ENCODE assay signal across 11 cellular contexts in the genomic region with DNA sequence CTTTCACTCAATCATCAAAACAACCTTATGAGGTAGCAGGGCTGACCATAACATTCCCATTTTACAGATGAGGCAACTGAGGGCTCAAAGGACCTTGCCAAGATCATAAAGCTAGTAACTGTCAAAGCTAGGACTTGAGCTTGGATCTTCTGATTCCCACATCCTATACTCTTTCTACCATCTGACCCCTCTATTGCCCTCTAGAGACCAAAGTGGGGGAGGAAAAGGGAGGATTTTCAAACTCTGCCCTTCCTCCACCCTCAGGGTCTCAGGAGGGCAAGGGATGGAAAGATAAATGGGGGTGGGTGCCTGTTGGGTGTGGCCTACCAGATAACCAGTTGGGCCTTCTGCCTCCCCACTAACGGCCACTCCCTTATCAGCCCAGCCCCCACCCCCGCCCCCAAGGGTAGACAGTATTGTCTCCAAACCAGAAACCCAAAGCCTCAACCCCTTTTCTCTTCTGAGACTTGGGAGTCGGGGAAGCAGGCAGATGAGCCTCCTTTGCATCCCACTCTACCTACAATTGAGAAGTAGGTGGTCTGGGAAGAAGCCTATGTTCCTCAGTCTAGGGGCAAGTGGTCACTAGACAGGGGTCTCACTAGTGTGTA. TPM values are rescaled to one million over a fixed set of nuclear protein-coding genes. Genes with fewer than 3 reads are reported as not detected.
DNase-seq lines count a peak whose midpoint lies in the region; ATAC-seq and TF ChIP-seq lines count a peak whose summit lies in the region.
"Had no signal": no experiment of that assay in that cellular context is flagged by ENCODE, and none has a peak within 500 bp of the region (broad histone marks: within the 10 kb centered on the region; RNA-seq: fewer than 3 reads in every experiment).

No MANE protein-coding gene starts in this region.

- POLR2A ChIA-PET in HEK293 (lab: Yijun Ruan, JAX), result interaction anchor here (0.5 to 1.6 kb wide), 4 partner anchors 10 to 330 kb away, joined by 3 to 7 read pairs (median 4); no protein-coding TSS in a partner anchor

- TF ChIP-seq CTCF in BE2C (IDR thresholded peaks at IDR 0.05; ENCODE audit: low read depth, low read length) (peak; percentile 37), HEK293 (tag by site-specific recombination; IDR thresholded peaks at IDR 0.05) (peak; percentile 37; the same call in 1 of the 2 replicates)

- CTCF ChIA-PET in HEK293 (lab: Yijun Ruan, JAX), result interaction anchor here (0.6 to 1.5 kb wide), 6 partner anchors 16 to 277 kb away, joined by 3 to 4 read pairs (median 3); no protein-coding TSS in a partner anchor

- ATAC-seq in HG03565 (IDR thresholded peaks at IDR 0.05; ENCODE audit: unreplicated experiment) (no peak), GM18519 (IDR thresholded peaks at IDR 0.05; ENCODE audit: low FRiP score, unreplicated experiment) (no peak)

- no peak overlapping the region for H3K4me3 Mint-ChIP-seq in activated T-helper 1 cell treated with anti-CD3 and anti-CD28 coated beads, Interleukin-12 subunit alpha, Interleukin-12 subunit beta, Interleukin-2, Interleukin-4 antibody, amounts not matched to agents 30 ng/mL and 10 ng/mL and 1 ng/mL, durations not matched to agents 14 hours and 24 hours and 36 hours

- H3K36me3 ChIP-seq in BE2C, result peaks cover 44% of the 10 kb centered on the region
- H3K36me3 ChIP-seq in HEK293 (ENCODE audit: control insufficient read depth in 2 of 2, insufficient read depth in 1 of 2, low read length in 2 of 2), result peaks cover 19 to 44% of the 10 kb centered on the region in 2 experiments

- no peak overlapping the region for H3K4me3 ChIP-seq in BE2C (ENCODE audit: low read depth, low read length)
- H3K4me3 ChIP-seq in HEK293 (ENCODE audit: low read depth, low read length), result no peak overlapping the region

- peak overlapping the region; percentile 69 for H3K27ac Mint-ChIP-seq in activated T-helper 1 cell treated with anti-CD3 and anti-CD28 coated beads, Interleukin-12 subunit alpha, Interleukin-12 subunit beta, Interleukin-2, Interleukin-4 antibody, amounts not matched to agents 30 ng/mL and 10 ng/mL and 1 ng/mL, durations not matched to agents 14 hours and 24 hours and 36 hours

- H3K4me1 ChIP-seq in BE2C (peaks cover 23% of the 10 kb centered on the region), HEK293 (ENCODE audit: control insufficient read depth, insufficient read depth, low read length) (peaks cover 27% of the 10 kb centered on the region)

- H3K4me1 Mint-ChIP-seq in activated T-helper 1 cell treated with anti-CD3 and anti-CD28 coated beads, Interleukin-12 subunit alpha, Interleukin-12 subunit beta, Interleukin-2, Interleukin-4 antibody, amounts not matched to agents 30 ng/mL and 10 ng/mL and 1 ng/mL, durations not matched to agents 14 hours and 24 hours and 36 hours (ENCODE audit: low read depth), result peaks cover 60% of the 10 kb centered on the region

- H3K9me3 Mint-ChIP-seq in activated T-helper 1 cell treated with anti-CD3 and anti-CD28 coated beads, Interleukin-12 subunit alpha, Interleukin-12 subunit beta, Interleukin-2, Interleukin-4 antibody, amounts not matched to agents 30 ng/mL and 10 ng/mL and 1 ng/mL, durations not matched to agents 14 hours and 24 hours and 36 hours, result no peaks in the 10 kb centered on the region

- no peak for DNase-seq in BE2C
- no peak for DNase-seq in activated T-helper 1 cell treated with anti-CD3 and anti-CD28 coated beads, Interleukin-12 subunit alpha, Interleukin-12 subunit beta, Interleukin-2, Interleukin-4 antibody, amounts not matched to agents 30 ng/mL and 10 ng/mL and 1 ng/mL, durations not matched to agents 14 hours and 24 hours and 36 hours (ENCODE audit: low spot score)
- DNase-seq in iPS-NIHi11 (ENCODE audit: low spot score), result peak; percentile 46
- no peak for DNase-seq in DMS79 treated with DMSO at 0.1 percent for 48 hours (lab: John Stamatoyannopoulos, UW)
- no peak for DNase-seq in GM19238 (ENCODE audit: insufficient read length, low spot score)
- DNase-seq: activated T-cell treated with anti-CD3 and anti-CD28 coated beads for 4 hours, hippocampal formation, NCI-H526 had no signal

- H3K27ac ChIP-seq in HEK293 (ENCODE audit: extremely low read depth, low read depth, low read length), result no peak overlapping the region

- no peaks in the 10 kb centered on the region for H3K27me3 Mint-ChIP-seq in activated T-helper 1 cell treated with anti-CD3 and anti-CD28 coated beads, Interleukin-12 subunit alpha, Interleukin-12 subunit beta, Interleukin-2, Interleukin-4 antibody, amounts not matched to agents 30 ng/mL and 10 ng/mL and 1 ng/mL, durations not matched to agents 14 hours and 24 hours and 36 hours (ENCODE audit: insufficient read depth)

- peaks cover 28% of the 10 kb centered on the region for H3K36me3 Mint-ChIP-seq in activated T-helper 1 cell treated with anti-CD3 and anti-CD28 coated beads, Interleukin-12 subunit alpha, Interleukin-12 subunit beta, Interleukin-2, Interleukin-4 antibody, amounts not matched to agents 30 ng/mL and 10 ng/mL and 1 ng/mL, durations not matched to agents 14 hours and 24 hours and 36 hours (ENCODE audit: low read depth)

- H3K9me3 ChIP-seq in BE2C (no peaks in the 10 kb centered on the region), HEK293 (ENCODE audit: control insufficient read depth, insufficient read depth, low read depth, low read length) (no peaks in the 10 kb centered on the region)

- intact Hi-C loops in activated T-helper 1 cell treated with anti-CD3 and anti-CD28 coated beads, Interleukin-12 subunit alpha, Interleukin-12 subunit beta, Interleukin-2, Interleukin-4 antibody, amounts not matched to agents 30 ng/mL and 10 ng/mL and 1 ng/mL, durations not matched to agents 14 hours and 24 hours and 36 hours (cut with micrococcal nuclease), result no loop called here

- H3K27me3 ChIP-seq in BE2C, result no peaks in the 10 kb centered on the region

TF ChIP-seq in HEK293, 187 proteins besides CTCF, POLR2A, EP300 and RAD21 (continues in another document):
- no peak for TF ChIP-seq ZNF571 (tag by site-specific recombination; IDR thresholded peaks at IDR 0.05)
- TF ChIP-seq, protein P1, sequence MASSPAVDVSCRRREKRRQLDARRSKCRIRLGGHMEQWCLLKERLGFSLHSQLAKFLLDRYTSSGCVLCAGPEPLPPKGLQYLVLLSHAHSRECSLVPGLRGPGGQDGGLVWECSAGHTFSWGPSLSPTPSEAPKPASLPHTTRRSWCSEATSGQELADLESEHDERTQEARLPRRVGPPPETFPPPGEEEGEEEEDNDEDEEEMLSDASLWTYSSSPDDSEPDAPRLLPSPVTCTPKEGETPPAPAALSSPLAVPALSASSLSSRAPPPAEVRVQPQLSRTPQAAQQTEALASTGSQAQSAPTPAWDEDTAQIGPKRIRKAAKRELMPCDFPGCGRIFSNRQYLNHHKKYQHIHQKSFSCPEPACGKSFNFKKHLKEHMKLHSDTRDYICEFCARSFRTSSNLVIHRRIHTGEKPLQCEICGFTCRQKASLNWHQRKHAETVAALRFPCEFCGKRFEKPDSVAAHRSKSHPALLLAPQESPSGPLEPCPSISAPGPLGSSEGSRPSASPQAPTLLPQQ (tag by site-specific recombination; IDR thresholded peaks at IDR 0.05), result no peak
- no peak for TF ChIP-seq ZNF555 (tag by site-specific recombination; conservative IDR thresholded peaks at IDR 0.05)
- TF ChIP-seq ZBTB8A (tag by site-specific recombination; IDR thresholded peaks at IDR 0.05), result 0 out of 2 replicates have a peak, but pooled peaks have one; percentile 15
- TF ChIP-seq, protein P2, sequence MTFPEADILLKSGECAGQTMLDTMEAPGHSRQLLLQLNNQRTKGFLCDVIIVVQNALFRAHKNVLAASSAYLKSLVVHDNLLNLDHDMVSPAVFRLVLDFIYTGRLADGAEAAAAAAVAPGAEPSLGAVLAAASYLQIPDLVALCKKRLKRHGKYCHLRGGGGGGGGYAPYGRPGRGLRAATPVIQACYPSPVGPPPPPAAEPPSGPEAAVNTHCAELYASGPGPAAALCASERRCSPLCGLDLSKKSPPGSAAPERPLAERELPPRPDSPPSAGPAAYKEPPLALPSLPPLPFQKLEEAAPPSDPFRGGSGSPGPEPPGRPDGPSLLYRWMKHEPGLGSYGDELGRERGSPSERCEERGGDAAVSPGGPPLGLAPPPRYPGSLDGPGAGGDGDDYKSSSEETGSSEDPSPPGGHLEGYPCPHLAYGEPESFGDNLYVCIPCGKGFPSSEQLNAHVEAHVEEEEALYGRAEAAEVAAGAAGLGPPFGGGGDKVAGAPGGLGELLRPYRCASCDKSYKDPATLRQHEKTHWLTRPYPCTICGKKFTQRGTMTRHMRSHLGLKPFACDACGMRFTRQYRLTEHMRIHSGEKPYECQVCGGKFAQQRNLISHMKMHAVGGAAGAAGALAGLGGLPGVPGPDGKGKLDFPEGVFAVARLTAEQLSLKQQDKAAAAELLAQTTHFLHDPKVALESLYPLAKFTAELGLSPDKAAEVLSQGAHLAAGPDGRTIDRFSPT (tag by site-specific recombination; IDR thresholded peaks at IDR 0.05), result no peak
- 0 out of 2 replicates have a peak, but pooled peaks have one; percentile 16 for TF ChIP-seq SP7 (tag by site-specific recombination; IDR thresholded peaks at IDR 0.05)
- no peak for TF ChIP-seq ZNF707 (tag by site-specific recombination; IDR thresholded peaks at IDR 0.05)

RNA-seq across cellular contexts. Expression of a gene that starts 7.9 kb away (rescaled TPM):
- 259 TPM for polyA plus RNA-seq in BE2C (2012; ENCODE audit: insufficient read depth, insufficient read length, low read depth)
- 78.6 and 87.1 TPM in 2 replicates for total RNA-seq in activated T-helper 1 cell treated with anti-CD3 and anti-CD28 coated beads, Interleukin-12 subunit alpha, Interleukin-12 subunit beta, Interleukin-2, Interleukin-4 antibody, amounts not matched to agents 30 ng/mL and 10 ng/mL and 1 ng/mL, durations not matched to agents 14 hours and 24 hours and 36 hours

RNA-seq across cellular contexts. Expression of a gene that starts 20.5 kb away (rescaled TPM):
- 132 TPM for polyA plus RNA-seq in BE2C (2012; ENCODE audit: insufficient read depth, insufficient read length, low read depth)
- 112 and 115 TPM in 2 replicates for total RNA-seq in activated T-helper 1 cell treated with anti-CD3 and anti-CD28 coated beads, Interleukin-12 subunit alpha, Interleukin-12 subunit beta, Interleukin-2, Interleukin-4 antibody, amounts not matched to agents 30 ng/mL and 10 ng/mL and 1 ng/mL, durations not matched to agents 14 hours and 24 hours and 36 hours

RNA-seq across cellular contexts. Expression of a gene that starts 39.9 kb away (rescaled TPM):
- polyA plus RNA-seq in BE2C (2012; ENCODE audit: insufficient read depth, insufficient read length, low read depth), result 250 TPM
- total RNA-seq in activated T-helper 1 cell treated with anti-CD3 and anti-CD28 coated beads, Interleukin-12 subunit alpha, Interleukin-12 subunit beta, Interleukin-2, Interleukin-4 antibody, amounts not matched to agents 30 ng/mL and 10 ng/mL and 1 ng/mL, durations not matched to agents 14 hours and 24 hours and 36 hours, result 260 and 271 TPM in 2 replicates

RNA-seq across cellular contexts. Expression of a gene that starts 47.2 kb away (rescaled TPM):
- polyA plus RNA-seq in BE2C (2012; ENCODE audit: insufficient read depth, insufficient read length, low read depth), result 29.2 TPM
- total RNA-seq in activated T-helper 1 cell treated with anti-CD3 and anti-CD28 coated beads, Interleukin-12 subunit alpha, Interleukin-12 subunit beta, Interleukin-2, Interleukin-4 antibody, amounts not matched to agents 30 ng/mL and 10 ng/mL and 1 ng/mL, durations not matched to agents 14 hours and 24 hours and 36 hours, result 24.5 and 26.8 TPM in 2 replicates

RNA-seq across cellular contexts. Expression of a gene that starts 56.3 kb away (rescaled TPM):
- polyA plus RNA-seq in BE2C (2012; ENCODE audit: insufficient read depth, insufficient read length, low read depth), result 11.7 TPM
- 21.5 and 24.8 TPM in 2 replicates for total RNA-seq in activated T-helper 1 cell treated with anti-CD3 and anti-CD28 coated beads, Interleukin-12 subunit alpha, Interleukin-12 subunit beta, Interleukin-2, Interleukin-4 antibody, amounts not matched to agents 30 ng/mL and 10 ng/mL and 1 ng/mL, durations not matched to agents 14 hours and 24 hours and 36 hours
